Comparison of ENCODE assay signal across 17 cellular contexts in the genomic region with DNA sequence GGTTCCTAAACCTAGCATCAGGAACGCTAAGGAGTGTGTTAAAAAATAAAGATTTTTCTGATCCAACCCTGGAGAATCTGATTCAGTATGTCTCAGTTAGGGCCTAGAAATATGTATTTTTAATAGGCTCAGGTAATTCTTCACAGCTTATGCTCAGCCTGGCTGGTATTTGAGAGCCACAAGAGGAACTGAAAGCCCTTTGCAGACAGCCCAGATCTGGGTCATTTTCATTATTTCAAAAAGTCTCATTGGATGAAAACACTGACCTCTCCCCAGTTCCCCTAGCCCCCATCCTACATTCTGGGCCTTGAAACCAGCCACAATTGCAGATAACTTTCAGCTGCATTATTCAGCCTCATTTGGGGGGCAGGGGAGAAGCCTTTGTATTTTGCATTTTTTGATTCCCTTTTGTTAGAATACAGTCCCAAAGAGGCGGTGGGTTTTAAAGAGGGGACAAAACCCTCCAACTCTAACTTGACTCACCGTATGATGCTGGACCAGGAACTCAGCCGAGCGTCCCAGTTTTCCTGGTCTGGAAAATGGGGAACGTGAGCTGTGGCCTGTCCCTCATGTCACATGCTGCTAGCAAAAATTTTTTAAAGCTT.
DNase-seq lines count a peak whose midpoint lies in the region; ATAC-seq, FAIRE-seq and TF ChIP-seq lines count a peak whose summit lies in the region.
"Had no signal": no experiment of that assay in that cellular context is flagged by ENCODE, and none has a peak within 500 bp of the region (broad histone marks: within the 10 kb centered on the region; RNA-seq: fewer than 3 reads in every experiment).

No MANE protein-coding gene starts in this region.

- no peak for TF ChIP-seq POLR2A in H1 (IDR thresholded peaks at IDR 0.05; ENCODE audit: control extremely low read depth in 1 of 2, low read depth in 2 of 2, low read length in 2 of 2)

- H3K4me2 ChIP-seq in H1 (ENCODE audit: insufficient read depth in 1 of 2, low read depth in 2 of 2, low read length in 2 of 2) = peak overlapping the region in 1 of 2 experiments; percentile 58; a peak in 2 of 4 replicates

- 0 out of 2 replicates have a peak overlapping the region, but pooled peaks have one; percentile 87 for H2BK12ac ChIP-seq in H1 (ENCODE audit: low read depth, low read length)

- H3K4ac ChIP-seq in H1 (replicated peaks; ENCODE audit: insufficient read length, low read depth, low read length) = no peak overlapping the region

- H3K27me3 Mint-ChIP-seq in stimulated activated naive B cell treated with anti-CD40 and anti-IgM and Interleukin-4, amounts not matched to agents 10 μg/mL and 1 μg/mL and 100 μg/mL, for 72 hours = peaks cover 13 to 17% of the 10 kb centered on the region in 2 donors
- H3K27me3 Mint-ChIP-seq: CD4-positive, alpha-beta memory T cell had no signal

- 71% methylated on average over 6 of the region's 6 CpGs; no CpG with 5 or more reads in 1 of the 2 experiments for WGBS in H1 (ENCODE audit: extremely low coverage in 1 of 2, insufficient coverage in 1 of 2, insufficient read length in 1 of 2, insufficient replicate concordance in 2 of 2, low coverage in 1 of 2, low lambda C conversion rate in 2 of 2, missing lambda C conversion rate in 1 of 2), 2 experiments

- intact Hi-C loops in A673 (cut with micrococcal nuclease; ENCODE audit: unreplicated experiment) = no loop called here

- H3K9me3 Mint-ChIP-seq in stimulated activated naive B cell treated with anti-CD40 and anti-IgM and Interleukin-4, amounts not matched to agents 10 μg/mL and 1 μg/mL and 100 μg/mL, for 72 hours = peaks cover 0 to 1% of the 10 kb centered on the region in 2 donors

- H3K56ac ChIP-seq in H1 (replicated peaks; ENCODE audit: insufficient read length, low read depth, low read length) = no peak overlapping the region

- in situ Hi-C loops in GM13977 (cut with MboI; ENCODE audit: low pct_unique_long_range_greater_than_20kb, low sequenced_read_pairs, unreplicated experiment) = no loop called here

- H3K79me2 ChIP-seq in H1 (ENCODE audit: control insufficient read depth in 1 of 2, insufficient read depth in 2 of 2, low read length in 2 of 2) = no peaks in the 10 kb centered on the region

- no peak overlapping the region for H2AFZ ChIP-seq in H1 (ENCODE audit: low read length)

- no peak for FAIRE-seq in H1 (lab: Jason Lieb, UNC)
- FAIRE-seq: G401.6 had no signal

- no peaks in the 10 kb centered on the region for H3K9me3 ChIP-seq in H1 (ENCODE audit: insufficient read depth in 2 of 2, low read depth in 1 of 2, low read length in 1 of 2)
- H3K9me3 ChIP-seq in A673 (ENCODE audit: low read depth, low read length, poor library complexity, severe bottlenecking) = peaks cover 16% of the 10 kb centered on the region

- CTCF ChIA-PET in H1 (lab: Charles Lee; ENCODE audit: partially characterized antibody) (interaction anchor here (0.7 kb wide), 1 partner anchor 61 kb away, joined by 3 read pairs; no protein-coding TSS in a partner anchor), A673 (lab: Charles Lee) (no interaction called here)

- no peak overlapping the region for H4K8ac ChIP-seq in H1 (ENCODE audit: extremely low read depth, insufficient read depth, low read length)

- DNase-seq in GM13977 (ENCODE audit: low spot score) (peak; percentile 23), H1 (ENCODE audit: low read depth in 1 of 2, low spot score in 2 of 2) (no peak), A673 (ENCODE audit: low spot score) (no peak), SIG-M5 treated with dmso at 0.1 percent for 504 hours (lab: John Stamatoyannopoulos, UW; ENCODE audit: unreplicated experiment) (no peak)
- no peak for DNase-seq in stimulated activated naive B cell treated with anti-CD40 and anti-IgM and Interleukin-4, amounts not matched to agents 10 μg/mL and 1 μg/mL and 100 μg/mL, for 72 hours
- DNase-seq in activated CD4-positive, CD25-positive, alpha-beta regulatory T cell (lab: John Stamatoyannopoulos, UW) = no peak
- DNase-seq: CD4-positive, alpha-beta memory T cell; DMS79 treated with DMSO at 0.1 percent for 48 hours; GOT3; HFFc6; MM.1S; NCI-H1105 treated with DMSO at 0.1 percent for 48 hours; NCI-H187 treated with DMSO at 0.1 percent for 48 hours; NCI-H510A treated with DMSO at 0.1 percent for 48 hours had no signal

- no peak overlapping the region for H2AK5ac ChIP-seq in H1 (ENCODE audit: low read depth, low read length)

- no peaks in the 10 kb centered on the region for H3K36me3 Mint-ChIP-seq in stimulated activated naive B cell treated with anti-CD40 and anti-IgM and Interleukin-4, amounts not matched to agents 10 μg/mL and 1 μg/mL and 100 μg/mL, for 72 hours
- H3K36me3 Mint-ChIP-seq: CD4-positive, alpha-beta memory T cell had no signal

- H3K27me3 ChIP-seq in H1 (replicated peaks in 1 of 4; ENCODE audit: control insufficient read depth in 3 of 4, extremely low read depth in 1 of 4, insufficient read depth in 3 of 4, low read length in 3 of 4) = no peaks in the 10 kb centered on the region
- H3K27me3 ChIP-seq in A673 (replicated peaks; ENCODE audit: insufficient read depth, low read depth, low read length, poor library complexity) = no peaks in the 10 kb centered on the region

- H3K36me3 ChIP-seq in H1 (ENCODE audit: control insufficient read depth in 2 of 4, insufficient read depth in 4 of 4, low read length in 3 of 4) (no peaks in the 10 kb centered on the region), A673 (ENCODE audit: insufficient read depth, low read length, poor library complexity, severe bottlenecking) (no peaks in the 10 kb centered on the region)

- no peak overlapping the region for H3K14ac ChIP-seq in H1 (ENCODE audit: insufficient read length)

- no peak overlapping the region for H2BK20ac ChIP-seq in H1 (ENCODE audit: low read length)

- H4K91ac ChIP-seq in H1 (replicated peaks; ENCODE audit: insufficient read length, low read length) = no peak overlapping the region

- no peaks in the 10 kb centered on the region for H4K20me1 ChIP-seq in H1 (replicated peaks in 1 of 2; ENCODE audit: control insufficient read depth in 1 of 2, insufficient read depth in 2 of 2, low read length in 2 of 2)

- H3K4me3 Mint-ChIP-seq in stimulated activated naive B cell treated with anti-CD40 and anti-IgM and Interleukin-4, amounts not matched to agents 10 μg/mL and 1 μg/mL and 100 μg/mL, for 72 hours = no peak overlapping the region
- H3K4me3 Mint-ChIP-seq: B cell; CD4-positive, alpha-beta memory T cell; HFFc6 had no signal

- H3K4me1 Mint-ChIP-seq in stimulated activated naive B cell treated with anti-CD40 and anti-IgM and Interleukin-4, amounts not matched to agents 10 μg/mL and 1 μg/mL and 100 μg/mL, for 72 hours = no peaks in the 10 kb centered on the region
- H3K4me1 Mint-ChIP-seq: CD4-positive, alpha-beta memory T cell had no signal

- H3K79me1 ChIP-seq in H1 (ENCODE audit: low read depth, low read length) = no peaks in the 10 kb centered on the region

- TF ChIP-seq RAD21 in H1 (IDR thresholded peaks at IDR 0.05 in 1 of 2, conservative IDR thresholded peaks at IDR 0.05 in 1 of 2; ENCODE audit: low read depth in 2 of 2, low read length in 2 of 2) = no peak

- POLR2A ChIA-PET in H1 (lab: Charles Lee; ENCODE audit: partially characterized antibody) = no interaction called here
- POLR2A ChIA-PET in A673 (lab: Charles Lee; ENCODE audit: low non-redundant PET) = no interaction called here

- no peak overlapping the region for H2BK5ac ChIP-seq in H1 (ENCODE audit: low read depth, low read length)

- H2BK15ac ChIP-seq in H1 (ENCODE audit: low read length) = no peak overlapping the region

- H3K4me1 ChIP-seq in H1 (replicated peaks in 1 of 4; ENCODE audit: control insufficient read depth in 3 of 4, insufficient read depth in 4 of 4, low read length in 3 of 4) (peaks cover 9 to 20% (median 13%) of the 10 kb centered on the region in 4 experiments), A673 (ENCODE audit: insufficient read depth, low read length, poor library complexity, severe bottlenecking) (no peaks in the 10 kb centered on the region)

- no peaks in the 10 kb centered on the region for H3K23me2 ChIP-seq in H1 (ENCODE audit: low read depth, low read length)

- no peak overlapping the region for H3K27ac Mint-ChIP-seq in stimulated activated naive B cell treated with anti-CD40 and anti-IgM and Interleukin-4, amounts not matched to agents 10 μg/mL and 1 μg/mL and 100 μg/mL, for 72 hours
- H3K27ac Mint-ChIP-seq: B cell; CD4-positive, alpha-beta memory T cell; HFFc6 had no signal

- BruUV-seq in A673 (replicated peaks; lab: Mats Ljungman, UMichigan) = no TSS peak

- H4K5ac ChIP-seq in H1 (ENCODE audit: insufficient read length, low read depth, low read length) = no peak overlapping the region

- H2BK120ac ChIP-seq in H1 (replicated peaks; ENCODE audit: low read depth, low read length) = no peak overlapping the region

- H3K9ac ChIP-seq in H1 (replicated peaks in 1 of 4; ENCODE audit: extremely low read depth in 1 of 4, low read depth in 3 of 4, low read length in 3 of 4) = no peak overlapping the region

- no peak for TF ChIP-seq CTCF in GM13977 (IDR thresholded peaks at IDR 0.05; ENCODE audit: extremely low read depth, insufficient read depth, missing control alignments)
- no peak for TF ChIP-seq CTCF in H1 (IDR thresholded peaks at IDR 0.05; ENCODE audit: control extremely low read depth in 1 of 3, insufficient read depth in 1 of 3, low read depth in 1 of 3, low read length in 3 of 3)
- TF ChIP-seq CTCF in A673 (conservative IDR thresholded peaks at IDR 0.05; ENCODE audit: low read depth, low read length) = no peak

- ATAC-seq in HG03103 (IDR thresholded peaks at IDR 0.05; ENCODE audit: low read depth, unreplicated experiment) = peak; percentile 61
- ATAC-seq in stimulated activated naive B cell treated with anti-CD40 and anti-IgM and Interleukin-4, amounts not matched to agents 10 μg/mL and 1 μg/mL and 100 μg/mL, for 72 hours (replicated peaks) = peak; percentile 76 to 84

- no peak for TF ChIP-seq EP300 in H1 (IDR thresholded peaks at IDR 0.05; ENCODE audit: borderline replicate concordance in 1 of 2, low read depth in 2 of 2, low read length in 2 of 2)

- no peak overlapping the region for H3K18ac ChIP-seq in H1 (ENCODE audit: extremely low read depth, low read length)

- H3K27ac ChIP-seq in H1 (ENCODE audit: low read depth, low read length) = no peak overlapping the region
- H3K27ac ChIP-seq in A673 (ENCODE audit: low read depth, low read length, poor library complexity, severe bottlenecking) = no peak overlapping the region

- H3K4me3 ChIP-seq in H1 (ENCODE audit: extremely low read depth in 1 of 4, insufficient read depth in 2 of 4, low read depth in 3 of 4, low read length in 4 of 4) (peak overlapping the region in 1 of 4 experiments; percentile 8; a peak in 1 of 8 replicates), A673 (ENCODE audit: low read depth, low read length, poor library complexity, severe bottlenecking) (no peak overlapping the region)

- H3K23ac ChIP-seq in H1 (ENCODE audit: insufficient read length) = no peak overlapping the region

TF ChIP-seq in H1, 55 proteins besides CTCF, POLR2A, EP300 and RAD21 (continues in another document):
- no peak for TF ChIP-seq NANOG (IDR thresholded peaks at IDR 0.05; ENCODE audit: insufficient read depth, low read depth, low read length, poor library complexity, severe bottlenecking)
- TF ChIP-seq EGR1 (IDR thresholded peaks at IDR 0.05; ENCODE audit: borderline replicate concordance, low read depth, low read length) = no peak
